ENCODE assay signal across 1 cellular context in genomic region chr14:53412819-53413664, GRCh38.
TF ChIP-seq lines count a peak whose summit lies in the region.

No MANE protein-coding gene starts in this region.

TF ChIP-seq in HepG2, 621 proteins besides CTCF, POLR2A, EP300 and RAD21 (continued from another document):
- TF ChIP-seq ZNF687 (CRISPR knock-in tag; IDR thresholded peaks at IDR 0.05) = no peak
